In genomic region chr20:18042211-18042610, GRCh38 we compare ENCODE assay signal across 33 cellular contexts. TPM values are rescaled to one million over a fixed set of nuclear protein-coding genes. Genes with fewer than 3 reads are reported as not detected.
"Had no signal": no experiment of that assay in that cellular context is flagged by ENCODE, and none has a peak within 500 bp of the region (broad histone marks: within the 10 kb centered on the region; RNA-seq: fewer than 3 reads in every experiment).

No MANE protein-coding gene starts in this region.

- H3K27ac Mint-ChIP-seq: dendritic cell treated with granulocyte-macrophage colony-stimulating factor and Interleukin-4, amounts not matched to agents 40 ng/mL and 50 ng/mL, for 4 days; effector memory CD8-positive, alpha-beta T cell; immature natural killer cell; memory B cell; naive thymus-derived CD4-positive, alpha-beta T cell had no signal

- H3K27me3 ChIP-seq: colonic mucosa had no signal

- ATAC-seq: effector memory CD8-positive, alpha-beta T cell; esophagus mucosa; gastrocnemius medialis; heart right ventricle; left colon; left lung; left ventricle myocardium superior; lower lobe of right lung; naive thymus-derived CD4-positive, alpha-beta T cell had no signal

- H3K4me3 Mint-ChIP-seq: dendritic cell treated with granulocyte-macrophage colony-stimulating factor and Interleukin-4, amounts not matched to agents 40 ng/mL and 50 ng/mL, for 4 days; effector memory CD8-positive, alpha-beta T cell; endodermal cell; immature natural killer cell; memory B cell; naive thymus-derived CD4-positive, alpha-beta T cell had no signal

- H3K27ac ChIP-seq: colonic mucosa, epithelial cell of prostate, esophagus squamous epithelium, gastrocnemius medialis, heart right ventricle, left lung, lower lobe of right lung had no signal

- H3K4me1 ChIP-seq: colonic mucosa, gastrocnemius medialis, heart right ventricle, left lung, lower lobe of right lung had no signal

- H3K4me1 Mint-ChIP-seq: immature natural killer cell; memory B cell; naive thymus-derived CD4-positive, alpha-beta T cell had no signal

- H3K36me3 Mint-ChIP-seq: immature natural killer cell had no signal

- H3K9me3 ChIP-seq: colonic mucosa had no signal

- DNase-seq: colonic mucosa; cortex of kidney; effector CD8-positive, alpha-beta T cell; effector memory CD8-positive, alpha-beta T cell; endodermal cell; erythroblast; esophagus squamous epithelium; foreskin fibroblast; foreskin melanocyte; gastrocnemius medialis; glutamatergic neuron; head of caudate nucleus; heart right ventricle; hippocampal formation; immature natural killer cell; islet precursor cell; kidney; kidney glomerular epithelial cell; left colon; left lung; left ventricle myocardium superior; lower lobe of right lung; mesendoderm; midbrain; naive thymus-derived CD4-positive, alpha-beta T cell had no signal

- H3K9me3 Mint-ChIP-seq: endodermal cell had no signal

RNA-seq across cellular contexts. Expression of gene OVOL2, which starts 15.5 kb away (rescaled TPM):
- total RNA-seq: dermis microvascular lymphatic vessel endothelial cell; gastrocnemius medialis; glomerular endothelial cell; heart right ventricle; left ventricle myocardium superior; lung microvascular endothelial cell; mononuclear cell; naive thymus-derived CD4-positive, alpha-beta T cell had no signal
